In the genomic region with DNA sequence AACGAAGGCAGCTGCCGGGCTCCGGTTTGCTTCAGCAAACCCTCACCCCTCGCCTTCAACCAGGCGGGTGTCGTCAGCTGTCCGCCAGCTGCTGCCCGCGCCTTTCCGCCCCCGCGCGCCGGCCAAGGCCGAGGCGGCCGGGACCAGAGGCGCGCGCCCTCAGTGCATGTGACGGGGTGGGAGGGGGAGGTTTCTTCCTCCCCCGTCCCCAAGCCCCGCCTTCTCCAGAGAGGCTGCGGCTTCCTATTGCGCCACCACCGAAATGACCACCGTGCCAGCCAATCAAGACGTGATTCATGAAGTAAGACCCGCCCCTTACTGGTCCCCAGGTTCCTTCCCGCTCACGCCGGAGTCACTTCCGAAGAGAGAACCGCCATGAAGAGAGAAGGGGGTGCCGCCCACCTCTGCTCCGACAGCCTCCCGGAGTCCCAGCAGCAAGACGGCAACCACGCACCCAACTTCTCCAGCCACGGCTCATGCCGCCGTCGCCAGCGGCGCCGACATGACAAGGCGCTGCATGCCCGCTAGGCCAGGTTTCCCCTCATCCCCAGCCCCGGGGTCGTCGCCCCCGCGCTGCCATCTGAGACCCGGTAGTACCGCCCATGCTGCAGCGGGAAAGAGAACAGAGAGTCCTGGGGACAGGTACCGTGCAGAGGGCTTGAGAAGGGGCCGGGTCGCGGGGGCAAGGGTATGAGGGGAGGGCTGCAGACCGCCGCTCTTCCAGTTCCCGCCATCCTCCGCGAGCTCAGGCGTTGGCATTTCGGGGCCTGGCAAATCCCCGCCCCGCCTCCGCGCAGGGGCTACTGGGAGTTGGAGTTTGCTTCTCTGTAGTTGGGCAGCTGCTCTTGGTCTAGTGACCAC, we compare ENCODE assay signal across 8 cellular contexts. TPM values are rescaled to one million over a fixed set of nuclear protein-coding genes. Genes with fewer than 3 reads are reported as not detected.
DNase-seq lines count a peak whose midpoint lies in the region; ATAC-seq, FAIRE-seq and TF ChIP-seq lines count a peak whose summit lies in the region.

A gene with protein sequence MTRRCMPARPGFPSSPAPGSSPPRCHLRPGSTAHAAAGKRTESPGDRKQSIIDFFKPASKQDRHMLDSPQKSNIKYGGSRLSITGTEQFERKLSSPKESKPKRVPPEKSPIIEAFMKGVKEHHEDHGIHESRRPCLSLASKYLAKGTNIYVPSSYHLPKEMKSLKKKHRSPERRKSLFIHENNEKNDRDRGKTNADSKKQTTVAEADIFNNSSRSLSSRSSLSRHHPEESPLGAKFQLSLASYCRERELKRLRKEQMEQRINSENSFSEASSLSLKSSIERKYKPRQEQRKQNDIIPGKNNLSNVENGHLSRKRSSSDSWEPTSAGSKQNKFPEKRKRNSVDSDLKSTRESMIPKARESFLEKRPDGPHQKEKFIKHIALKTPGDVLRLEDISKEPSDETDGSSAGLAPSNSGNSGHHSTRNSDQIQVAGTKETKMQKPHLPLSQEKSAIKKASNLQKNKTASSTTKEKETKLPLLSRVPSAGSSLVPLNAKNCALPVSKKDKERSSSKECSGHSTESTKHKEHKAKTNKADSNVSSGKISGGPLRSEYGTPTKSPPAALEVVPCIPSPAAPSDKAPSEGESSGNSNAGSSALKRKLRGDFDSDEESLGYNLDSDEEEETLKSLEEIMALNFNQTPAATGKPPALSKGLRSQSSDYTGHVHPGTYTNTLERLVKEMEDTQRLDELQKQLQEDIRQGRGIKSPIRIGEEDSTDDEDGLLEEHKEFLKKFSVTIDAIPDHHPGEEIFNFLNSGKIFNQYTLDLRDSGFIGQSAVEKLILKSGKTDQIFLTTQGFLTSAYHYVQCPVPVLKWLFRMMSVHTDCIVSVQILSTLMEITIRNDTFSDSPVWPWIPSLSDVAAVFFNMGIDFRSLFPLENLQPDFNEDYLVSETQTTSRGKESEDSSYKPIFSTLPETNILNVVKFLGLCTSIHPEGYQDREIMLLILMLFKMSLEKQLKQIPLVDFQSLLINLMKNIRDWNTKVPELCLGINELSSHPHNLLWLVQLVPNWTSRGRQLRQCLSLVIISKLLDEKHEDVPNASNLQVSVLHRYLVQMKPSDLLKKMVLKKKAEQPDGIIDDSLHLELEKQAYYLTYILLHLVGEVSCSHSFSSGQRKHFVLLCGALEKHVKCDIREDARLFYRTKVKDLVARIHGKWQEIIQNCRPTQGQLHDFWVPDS (plus strand): TSS at position 355 of the 861 bp plus-strand sequence. CDS start 148 bp downstream, at position 503.

- peak within 1 kb of the TSS; percentile 77 for H3K9ac ChIP-seq in endothelial cell of umbilical vein (replicated peaks; ENCODE audit: extremely low read depth, insufficient read depth, low read length)

- H3K4me1 ChIP-seq in OCI-LY7 (ENCODE audit: insufficient read depth, low read length, poor library complexity, severe bottlenecking) = peaks cover 54% of the 10 kb centered on the region
- peaks cover 35% of the 10 kb centered on the region for H3K4me1 ChIP-seq in endothelial cell of umbilical vein (ENCODE audit: control insufficient read depth, extremely low read depth, insufficient read depth, low read length)

- H3K79me2 ChIP-seq in OCI-LY7 (ENCODE audit: insufficient read depth, low read depth, low read length) (peaks cover 45% of the 10 kb centered on the region), endothelial cell of umbilical vein (ENCODE audit: control insufficient read depth, insufficient read depth, low read length) (peaks cover 27% of the 10 kb centered on the region)

- no peaks in the 10 kb centered on the region for H3K27me3 ChIP-seq in endothelial cell of umbilical vein (ENCODE audit: control insufficient read depth in 2 of 2, insufficient read depth in 2 of 2, low read length in 2 of 2)

- H3K27ac ChIP-seq in OCI-LY7 (ENCODE audit: low read depth, low read length, poor library complexity, severe bottlenecking) (peak within 1 kb of the TSS; percentile 75), endothelial cell of umbilical vein (ENCODE audit: insufficient read depth, low read depth, low read length) (peak within 1 kb of the TSS; percentile 76)

- peak; percentile 95 for ATAC-seq in GM21526 (IDR thresholded peaks at IDR 0.05; ENCODE audit: low FRiP score, unreplicated experiment)

- POLR2A ChIA-PET in OCI-LY7 (lab: Charles Lee) = interaction anchor here (0.6 to 1.9 kb wide), 5 partner anchors 8 to 147 kb away, joined by 3 to 8 read pairs (median 3); no protein-coding TSS in a partner anchor
- POLR2A ChIA-PET in endothelial cell of umbilical vein (lab: Charles Lee) = interaction anchor here (0.6 to 1.1 kb wide), 3 partner anchors 10 to 377 kb away, joined by 3 to 6 read pairs (median 3); a partner anchor contains a TSS

- TF ChIP-seq POLR2A in endothelial cell of umbilical vein (IDR thresholded peaks at IDR 0.05; ENCODE audit: low read depth, low read length) = peak; percentile 53

- dilution Hi-C loops in endothelial cell of umbilical vein (cut with MboI; ENCODE audit: extremely low pct_ligation_motif_present, low sequenced_read_pairs) = no loop called here

- DNase-seq in D721Med (ENCODE audit: insufficient read length, low spot score) = peak; percentile 78
- DNase-seq in HuH-7.5 (ENCODE audit: low spot score) = peak; percentile 91
- DNase-seq in OCI-LY7 (ENCODE audit: low spot score) = peak; percentile 98
- DNase-seq in activated T-cell treated with anti-CD3 and anti-CD28 coated beads for 1 hour (ENCODE audit: low read depth) = peak; percentile 85
- DNase-seq in endothelial cell of umbilical vein (ENCODE audit: low read depth, low spot score) = peak; percentile 99
- peak; percentile 99 for DNase-seq in midbrain (lab: John Stamatoyannopoulos, UW)
- DNase-seq in stimulated activated CD8-positive, alpha-beta memory T cell treated with anti-CD3 and anti-CD28 coated beads, Interleukin-2, amount 100 ng/mL, for 1 hour (ENCODE audit: low read depth in 2 of 2) = peak; percentile 84

- BruUV-seq in OCI-LY7 (replicated peaks; lab: Mats Ljungman, UMichigan) = no TSS peak
- BruUV-seq in endothelial cell of umbilical vein (replicated peaks; lab: Mats Ljungman, UMichigan) = TSS peak; percentile 48

- intact Hi-C loops in OCI-LY7 (cut with micrococcal nuclease; ENCODE audit: unreplicated experiment) = loop anchor here (2.0 to 5.0 kb wide), 2 partner anchors 149 to 382 kb away; a partner anchor contains a TSS
- intact Hi-C loops in endothelial cell of umbilical vein (cut with micrococcal nuclease) = loop anchor here (1.0 to 10.0 kb wide), 4 partner anchors 23 to 626 kb away; a partner anchor contains a TSS

- H3K9me3 ChIP-seq in OCI-LY7 (ENCODE audit: low read length) (no peaks in the 10 kb centered on the region), endothelial cell of umbilical vein (replicated peaks; ENCODE audit: control insufficient read depth, insufficient read depth, low read length) (no peaks in the 10 kb centered on the region)

- H3K4me2 ChIP-seq in OCI-LY7 (ENCODE audit: low read length) (peak within 1 kb of the TSS; percentile 76), endothelial cell of umbilical vein (ENCODE audit: insufficient read depth, low read length) (peak within 1 kb of the TSS; percentile 96)

- H3K9me1 ChIP-seq in endothelial cell of umbilical vein (replicated peaks; ENCODE audit: control insufficient read depth, extremely low read depth, insufficient read depth, low read length) = no peaks in the 10 kb centered on the region

- CTCF ChIA-PET in OCI-LY7 (lab: Charles Lee; ENCODE audit: unreplicated experiment) = interaction anchor here (0.6 kb wide), 1 partner anchor 47 kb away, joined by 4 read pairs; no protein-coding TSS in a partner anchor
- CTCF ChIA-PET in endothelial cell of umbilical vein (lab: Charles Lee) = interaction anchor here (0.7 to 1.7 kb wide), 12 partner anchors 8 to 137 kb away, joined by 3 to 8 read pairs (median 3); a partner anchor contains a TSS

- H3K36me3 ChIP-seq in OCI-LY7 (ENCODE audit: insufficient read depth, low read length) = peaks cover 38% of the 10 kb centered on the region
- H3K36me3 ChIP-seq in endothelial cell of umbilical vein (ENCODE audit: control insufficient read depth in 2 of 2, extremely low read depth in 1 of 2, insufficient read depth in 2 of 2, low read length in 2 of 2) = peaks cover 8 to 13% of the 10 kb centered on the region in 2 experiments

- no peak for TF ChIP-seq CTCF in D721Med (IDR thresholded peaks at IDR 0.05; ENCODE audit: insufficient read depth, missing control alignments)
- no peak for TF ChIP-seq CTCF in OCI-LY7 (conservative IDR thresholded peaks at IDR 0.05; ENCODE audit: low read length)
- no peak for TF ChIP-seq CTCF in endothelial cell of umbilical vein (IDR thresholded peaks at IDR 0.05; ENCODE audit: extremely low read depth in 1 of 2, insufficient read depth in 1 of 2, low read depth in 1 of 2, low read length in 2 of 2)

- peak within 1 kb of the TSS; percentile 85 for H2AFZ ChIP-seq in OCI-LY7 (ENCODE audit: low read length)
- H2AFZ ChIP-seq in endothelial cell of umbilical vein (ENCODE audit: low read depth, low read length) = peak within 1 kb of the TSS; percentile 99

- H3K4me3 ChIP-seq in OCI-LY7 (ENCODE audit: low read depth, low read length, poor library complexity, severe bottlenecking) (peak within 1 kb of the TSS; percentile 97), endothelial cell of umbilical vein (replicated peaks in 1 of 3; ENCODE audit: insufficient read depth in 1 of 3, low read depth in 1 of 3, low read length in 3 of 3) (peak within 1 kb of the TSS; percentile 52 to 99 (median 88))

- H4K20me1 ChIP-seq in OCI-LY7 (ENCODE audit: insufficient read depth, low read length) = peaks cover 15% of the 10 kb centered on the region
- peaks cover 4% of the 10 kb centered on the region for H4K20me1 ChIP-seq in endothelial cell of umbilical vein (replicated peaks; ENCODE audit: control insufficient read depth, extremely low read depth, insufficient read depth, low read length)

- no peaks in the 10 kb centered on the region for H3K9me2 ChIP-seq in OCI-LY7 (ENCODE audit: insufficient read depth, low read length)

- FAIRE-seq in D721Med (lab: Jason Lieb, UNC) (no peak), endothelial cell of umbilical vein (lab: Jason Lieb, UNC) (peak; percentile 91)

TF ChIP-seq in endothelial cell of umbilical vein, 7 proteins besides CTCF, POLR2A, EP300 and RAD21 (continues in another document):
- peak; percentile 63 for TF ChIP-seq POLR2AphosphoS5 (IDR thresholded peaks at IDR 0.05; ENCODE audit: insufficient read depth, low read depth, low read length)
- TF ChIP-seq MYC (IDR thresholded peaks at IDR 0.05; ENCODE audit: low read depth, low read length) = no peak

RNA-seq across cellular contexts. Expression of the gene that starts here (rescaled TPM):
- total RNA-seq in OCI-LY7 (2014; rRNA removed; shearing (Covaris generic)) = 50.9 and 58.2 TPM in 2 replicates
- total RNA-seq in OCI-LY7 (2022) (52.1 and 52.3 TPM in 2 replicates), endothelial cell of umbilical vein (28.0 and 35.5 TPM in 2 replicates)
- polyA plus RNA-seq in endothelial cell of umbilical vein = 6.7 and 7.5 TPM in 2 replicates
- 5.0 and 6.1 TPM in 2 replicates for polyA plus RNA-seq in endothelial cell of umbilical vein (2011; cell fraction: cytosol; rRNA removed)
- 18.1 and 27.6 TPM in 2 replicates for polyA plus RNA-seq in endothelial cell of umbilical vein (2011; cell fraction: nucleus; rRNA removed)
- 13.2 and 14.2 TPM in 2 replicates for polyA plus RNA-seq in endothelial cell of umbilical vein (2012)
- 14.2 and 17.3 TPM in 2 replicates for polyA minus RNA-seq in endothelial cell of umbilical vein
- polyA minus RNA-seq in endothelial cell of umbilical vein (2011; cell fraction: cytosol; rRNA and poly(A)+ RNA removed) = 10.3 TPM
- 41.3 and 42.4 TPM in 2 replicates for polyA minus RNA-seq in endothelial cell of umbilical vein (2011; cell fraction: nucleus; rRNA and poly(A)+ RNA removed)

Comparison
In these comparisons a context has a peak if more than half of its experiments do, and no peak if none do; other contexts are left out.
1. Peak in every context shown above with its lines: DNase-seq, ATAC-seq, H3K4me3 ChIP-seq and H3K27ac ChIP-seq.